Comparison of ENCODE assay signal across 8 cellular contexts in genomic region chr1:223714849-223715709, GRCh38. TPM values are rescaled to one million over a fixed set of nuclear protein-coding genes. Genes with fewer than 3 reads are reported as not detected.
A peak's percentile ranks its signal among the peaks of the same experiment; 100 is the strongest.
DNase-seq lines count a peak whose midpoint lies in the region; ATAC-seq and TF ChIP-seq lines count a peak whose summit lies in the region.

No MANE protein-coding gene starts in this region.

- peak overlapping the region; percentile 92 to 94 for H3K27ac Mint-ChIP-seq in natural killer cell

- H3K4me3 Mint-ChIP-seq in natural killer cell: peak overlapping the region; percentile 74

- H3K9me3 ChIP-seq in breast epithelium: no peaks in the 10 kb centered on the region

- no peak for ATAC-seq in natural killer cell
- ATAC-seq in GM18873 (IDR thresholded peaks at IDR 0.05; ENCODE audit: low FRiP score, unreplicated experiment): no peak

- POLR2A ChIA-PET in GM10248 (lab: Yijun Ruan, JAX): no interaction called here

- H3K27me3 Mint-ChIP-seq in natural killer cell (ENCODE audit: low read depth in 2 of 2): no peaks in the 10 kb centered on the region

- CTCF ChIA-PET in GM10248 (lab: Yijun Ruan, JAX): interaction anchor here (1.5 kb wide), 1 partner anchor 10 kb away, joined by 3 read pairs; no protein-coding TSS in a partner anchor

- intact Hi-C loops in breast epithelium (cut with DNase I; ENCODE audit: low total_unique reads): no loop called here
- intact Hi-C loops in natural killer cell (cut with micrococcal nuclease): loop anchor here (5.0 kb wide), 1 partner anchor 132 kb away; the partner anchor contains the start of gene TP53BP2

- H3K9me3 Mint-ChIP-seq in natural killer cell: no peaks in the 10 kb centered on the region

- H3K4me1 Mint-ChIP-seq in natural killer cell: peaks cover 61 to 69% of the 10 kb centered on the region in 2 donors

- TF ChIP-seq POLR2A in breast epithelium (IDR thresholded peaks at IDR 0.05): no peak

- no peaks in the 10 kb centered on the region for H3K36me3 ChIP-seq in breast epithelium

- TF ChIP-seq CTCF in breast epithelium (IDR thresholded peaks at IDR 0.05) (no peak), natural killer cell (IDR thresholded peaks at IDR 0.05) (no peak), GM10248 (IDR thresholded peaks at IDR 0.05; ENCODE audit: control extremely low read depth, extremely low read depth, low read depth, missing control alignments) (no peak)

- H3K27ac ChIP-seq in breast epithelium: peak overlapping the region; percentile 87 to 93

- no peaks in the 10 kb centered on the region for H3K36me3 Mint-ChIP-seq in natural killer cell

- H3K4me3 ChIP-seq in breast epithelium: peak overlapping the region; percentile 1 to 17 (median 1)

- no peaks in the 10 kb centered on the region for H3K27me3 ChIP-seq in breast epithelium

- peaks cover 0 to 18% of the 10 kb centered on the region in 2 donors for H3K4me1 ChIP-seq in breast epithelium

- DNase-seq in GM04503 (ENCODE audit: low read depth) (peak; percentile 51), NCI-H460 (ENCODE audit: extremely low read depth, low read depth) (peak; percentile 89), breast epithelium (ENCODE audit: low spot score in 2 of 2) (no peak), natural killer cell (no peak), NCI-H446 treated with DMSO at 0.1 percent for 48 hours (lab: John Stamatoyannopoulos, UW) (no peak), D341Med (ENCODE audit: low spot score) (no peak), GM10248 (ENCODE audit: extremely low spot score) (no peak)

RNA-seq across cellular contexts. Expression of gene CAPN2, which starts 2.7 kb away (rescaled TPM):
- 244 and 256 TPM in 2 replicates for total RNA-seq in NCI-H460 (2014; rRNA removed; shearing (Covaris generic))
- polyA plus RNA-seq in NCI-H460 (2014; cell fraction: nucleus; rRNA removed): 192 and 215 TPM in 2 replicates
- total RNA-seq in breast epithelium (100 to 1,000 TPM; 162 to 192 (median 164) TPM), natural killer cell (100 to 1,000 TPM; 228 to 275 (median 236) TPM)

RNA-seq across cellular contexts. Expression of gene CAPN8, which starts 49.6 kb away (rescaled TPM):
- not detected in 2 replicates for total RNA-seq in NCI-H460 (2014; rRNA removed; shearing (Covaris generic))
- not detected in 2 replicates for polyA plus RNA-seq in NCI-H460 (2014; cell fraction: nucleus; rRNA removed)
- total RNA-seq in breast epithelium (10 to 100 TPM in 2 of 3 donors, under 1 TPM in 1; 0.32 to 83.9 (median 41.3) TPM), natural killer cell (1 to 10 TPM in 1 of 3 donors, under 1 TPM in 2; 0.18 to 6.7 (median 0.84) TPM)

Comparison
In these comparisons a context has a peak if more than half of its experiments do, and no peak if none do; other contexts are left out.
1. DNase-seq: peak in GM04503 (single experiment) and NCI-H460 (single experiment); none in breast epithelium (0 of 2), natural killer cell (single experiment), NCI-H446 treated with DMSO at 0.1 percent for 48 hours (single experiment), D341Med (single experiment) and GM10248 (single experiment).